ENCODE assay signal across 11 cellular contexts in genomic region chrX:19513383-19513782, GRCh38. TPM values are rescaled to one million over a fixed set of nuclear protein-coding genes. Genes with fewer than 3 reads are reported as not detected.
DNase-seq lines count a peak whose midpoint lies in the region; ATAC-seq and TF ChIP-seq lines count a peak whose summit lies in the region.
"Had no signal": no experiment of that assay in that cellular context is flagged by ENCODE, and none has a peak within 500 bp of the region (broad histone marks: within the 10 kb centered on the region; RNA-seq: fewer than 3 reads in every experiment).

No MANE protein-coding gene starts in this region.

- no peak for TF ChIP-seq CTCF in thoracic aorta (IDR thresholded peaks at IDR 0.05)

- no peak for ATAC-seq in central memory CD8-positive, alpha-beta T cell (replicated peaks; ENCODE audit: extremely low read depth, poor library complexity, severe bottlenecking)
- ATAC-seq in thoracic aorta (ENCODE audit: insufficient number of reproducible peaks, low FRiP score, low read depth): no peak
- ATAC-seq in GM21390 (IDR thresholded peaks at IDR 0.05; ENCODE audit: unreplicated experiment): no peak
- ATAC-seq: left colon, psoas muscle had no signal

- H3K4me1 Mint-ChIP-seq in central memory CD8-positive, alpha-beta T cell: no peaks in the 10 kb centered on the region

- no peaks in the 10 kb centered on the region for H3K36me3 ChIP-seq in thoracic aorta
- H3K36me3 ChIP-seq: tibial artery had no signal

- no peaks in the 10 kb centered on the region for H3K27me3 ChIP-seq in thoracic aorta (replicated peaks; ENCODE audit: insufficient read depth)
- H3K27me3 ChIP-seq: tibial artery had no signal

- H3K9me3 Mint-ChIP-seq in central memory CD8-positive, alpha-beta T cell: no peaks in the 10 kb centered on the region

- peak overlapping the region; percentile 48 for H3K4me3 ChIP-seq in thoracic aorta
- H3K4me3 ChIP-seq: psoas muscle, tibial artery had no signal

- H3K4me1 ChIP-seq in thoracic aorta (ENCODE audit: control insufficient read depth in 1 of 2, low read depth in 2 of 2): no peaks in the 10 kb centered on the region
- H3K4me1 ChIP-seq: psoas muscle had no signal

- H3K27me3 Mint-ChIP-seq in central memory CD8-positive, alpha-beta T cell: peaks cover 31% of the 10 kb centered on the region

- no peaks in the 10 kb centered on the region for H3K9me3 ChIP-seq in thoracic aorta

- H3K4me3 Mint-ChIP-seq in central memory CD8-positive, alpha-beta T cell: peak overlapping the region; percentile 46

- DNase-seq in NCI-H2227 (lab: John Stamatoyannopoulos, UW; ENCODE audit: unreplicated experiment): peak; percentile 16
- no peak for DNase-seq in NCI-H2227 treated with DMSO at 0.1 percent for 48 hours (lab: John Stamatoyannopoulos, UW)
- peak; percentile 46 for DNase-seq in NCI-H345 treated with DMSO at 0.1 percent for 48 hours (lab: John Stamatoyannopoulos, UW; ENCODE audit: unreplicated experiment)
- no peak for DNase-seq in central memory CD8-positive, alpha-beta T cell (ENCODE audit: low spot score in 2 of 2)
- DNase-seq in thoracic aorta (ENCODE audit: low spot score): no peak
- no peak for DNase-seq in medulla oblongata (ENCODE audit: extremely low spot score)
- no peak for DNase-seq in SK-N-DZ (ENCODE audit: low spot score)
- DNase-seq: left colon, psoas muscle, tibial artery had no signal

- no peaks in the 10 kb centered on the region for H3K36me3 Mint-ChIP-seq in central memory CD8-positive, alpha-beta T cell (ENCODE audit: insufficient read depth)

- no peak overlapping the region for H3K27ac Mint-ChIP-seq in central memory CD8-positive, alpha-beta T cell (ENCODE audit: low read depth)

- no peak overlapping the region for H3K27ac ChIP-seq in thoracic aorta
- H3K27ac ChIP-seq: psoas muscle, tibial artery had no signal

RNA-seq across cellular contexts. Expression of gene MAP3K15, which starts 1.9 kb away (rescaled TPM):
- total RNA-seq in thoracic aorta: under 1 TPM in 1 of 2 donors, not detected in 1; 0.56 TPM
- polyA plus RNA-seq in SK-N-DZ (2014; cell fraction: cytosol; rRNA removed): 0.60 and 0.74 TPM in 2 replicates
- 0.75 and 1.1 TPM in 2 replicates for polyA plus RNA-seq in SK-N-DZ (2014; cell fraction: nucleus; rRNA removed)

Comparison
In these comparisons a context has a peak if more than half of its experiments do, and no peak if none do; other contexts are left out.
1. DNase-seq: peak in NCI-H2227 (single experiment) and NCI-H345 treated with DMSO at 0.1 percent for 48 hours (single experiment); none in NCI-H2227 treated with DMSO at 0.1 percent for 48 hours (single experiment), central memory CD8-positive, alpha-beta T cell (0 of 2), thoracic aorta (single experiment), medulla oblongata (single experiment) and SK-N-DZ (single experiment).